In the genomic region with DNA sequence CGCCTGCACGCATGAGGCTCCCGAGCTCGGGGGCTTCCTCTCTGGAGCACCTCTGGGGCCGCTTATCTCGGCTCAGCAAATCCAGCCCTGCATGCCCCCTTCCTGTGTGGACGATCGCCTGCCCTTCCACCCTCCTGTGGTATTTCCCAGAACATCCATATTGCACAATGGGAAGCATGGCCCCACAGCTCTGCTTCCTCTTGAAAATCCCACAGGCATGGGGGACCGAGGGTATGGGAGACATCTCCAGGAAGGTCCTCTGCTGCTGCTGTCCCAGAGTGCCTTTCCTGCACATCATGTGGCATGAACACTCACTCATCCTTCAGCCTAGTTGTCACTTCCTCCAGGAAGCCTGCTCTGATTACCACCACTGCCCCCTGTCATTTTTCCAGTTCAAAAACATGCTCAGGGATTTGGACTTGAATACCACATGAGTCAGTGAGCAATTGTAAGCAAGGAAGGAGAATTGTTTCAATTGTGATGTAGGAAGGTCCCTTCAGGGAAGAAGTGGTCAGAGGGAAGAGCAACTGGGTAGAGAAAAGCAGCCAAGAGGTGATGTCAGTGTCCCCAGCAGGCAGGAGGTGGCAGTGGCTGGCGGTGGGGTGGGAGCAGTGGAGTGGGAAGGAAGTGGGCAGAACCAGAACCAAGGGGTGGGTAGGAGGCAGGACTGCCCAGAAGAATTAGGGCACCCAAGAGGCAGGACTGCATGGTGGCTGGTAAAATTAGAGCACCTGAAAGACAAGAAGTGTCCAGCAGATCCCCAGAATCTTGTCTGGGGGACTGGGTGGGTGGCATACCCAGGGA, we compare ENCODE assay signal across 13 cellular contexts.
DNase-seq lines count a peak whose midpoint lies in the region; ATAC-seq and TF ChIP-seq lines count a peak whose summit lies in the region.
"Had no signal": no experiment of that assay in that cellular context is flagged by ENCODE, and none has a peak within 500 bp of the region (broad histone marks: within the 10 kb centered on the region; RNA-seq: fewer than 3 reads in every experiment).

No MANE protein-coding gene starts in this region.

- H3K27ac Mint-ChIP-seq in CD8-positive, alpha-beta T cell, result no peak overlapping the region
- H3K27ac Mint-ChIP-seq: activated CD4-positive, alpha-beta T cell treated with anti-CD3 and anti-CD28 coated beads, Interleukin-2, amount 10 ng/mL, durations not matched to agents 24 days and 14 days had no signal

- no peak for ATAC-seq in GM19463 (IDR thresholded peaks at IDR 0.05; ENCODE audit: unreplicated experiment)
- no peak for ATAC-seq in CD8-positive, alpha-beta T cell

- intact Hi-C loops in CD8-positive, alpha-beta T cell (cut with DNase I, micrococcal nuclease), result no loop called here

- CTCF ChIA-PET in CD8-positive, alpha-beta T cell (lab: Charles Lee), result no interaction called here

- peaks cover 15% of the 10 kb centered on the region for H3K4me1 ChIP-seq in mesodermal cell (ENCODE audit: control insufficient read depth, insufficient read depth, low read length, poor library complexity, severe bottlenecking)
- H3K4me1 ChIP-seq in CD8-positive, alpha-beta T cell (ENCODE audit: insufficient read depth, low read length), result no peaks in the 10 kb centered on the region

- 86 to 92% methylated on average over 8 to 10 of the region's 10 CpGs for WGBS in mesodermal cell (ENCODE audit: insufficient coverage in 2 of 2), 2 experiments

- no peak for TF ChIP-seq CTCF in CD8-positive, alpha-beta T cell (IDR thresholded peaks at IDR 0.05)

- POLR2A ChIA-PET in CD8-positive, alpha-beta T cell (lab: Charles Lee), result interaction anchor here (1.0 kb wide), 1 partner anchor 12 kb away, joined by 3 read pairs; no protein-coding TSS in a partner anchor

- no peaks in the 10 kb centered on the region for H3K9me3 Mint-ChIP-seq in CD8-positive, alpha-beta T cell
- H3K9me3 Mint-ChIP-seq: activated CD4-positive, alpha-beta T cell treated with anti-CD3 and anti-CD28 coated beads, Interleukin-2, amount 10 ng/mL, durations not matched to agents 24 days and 14 days had no signal

- no peak overlapping the region for H3K4me3 ChIP-seq in mesodermal cell (ENCODE audit: extremely low read depth, insufficient read depth, low read length, poor library complexity, severe bottlenecking)
- no peak overlapping the region for H3K4me3 ChIP-seq in H7 (ENCODE audit: insufficient read depth, low read depth, low read length)
- H3K4me3 ChIP-seq in CD8-positive, alpha-beta T cell (ENCODE audit: low read depth, low read length), result no peak overlapping the region

- H3K4me3 Mint-ChIP-seq in CD8-positive, alpha-beta T cell, result no peak overlapping the region
- H3K4me3 Mint-ChIP-seq: activated CD4-positive, alpha-beta T cell treated with anti-CD3 and anti-CD28 coated beads, Interleukin-2, amount 10 ng/mL, durations not matched to agents 24 days and 14 days had no signal

- H3K27me3 ChIP-seq in H7 (ENCODE audit: control insufficient read depth, insufficient read depth, low read length), result no peaks in the 10 kb centered on the region
- H3K27me3 ChIP-seq in CD8-positive, alpha-beta T cell (ENCODE audit: insufficient read depth, low read length), result no peaks in the 10 kb centered on the region

- peak overlapping the region; percentile 10 for H3K27ac ChIP-seq in mesodermal cell (ENCODE audit: low read depth, low read length, severe bottlenecking)
- no peak overlapping the region for H3K27ac ChIP-seq in CD8-positive, alpha-beta T cell (ENCODE audit: low read depth, low read length)

- H3K27me3 Mint-ChIP-seq in CD8-positive, alpha-beta T cell (ENCODE audit: low read depth), result peaks cover 3% of the 10 kb centered on the region

- H3K9me3 ChIP-seq in mesodermal cell (ENCODE audit: control insufficient read depth, low read length), result no peaks in the 10 kb centered on the region
- no peaks in the 10 kb centered on the region for H3K9me3 ChIP-seq in CD8-positive, alpha-beta T cell (ENCODE audit: low read length)

- H3K4me1 Mint-ChIP-seq in CD8-positive, alpha-beta T cell (ENCODE audit: low read depth), result peaks cover 8% of the 10 kb centered on the region

- in situ Hi-C loops in KBM-7 (cut with MboI; ENCODE audit: low pct_unique_long_range_greater_than_20kb, low sequenced_read_pairs), result no loop called here

- H3K36me3 Mint-ChIP-seq in CD8-positive, alpha-beta T cell, result no peaks in the 10 kb centered on the region

- H3K36me3 ChIP-seq in mesodermal cell (ENCODE audit: control insufficient read depth, insufficient read depth, low read length), result no peaks in the 10 kb centered on the region
- H3K36me3 ChIP-seq in H7 (replicated peaks; ENCODE audit: control insufficient read depth, insufficient read depth, low read length), result no peaks in the 10 kb centered on the region
- no peaks in the 10 kb centered on the region for H3K36me3 ChIP-seq in CD8-positive, alpha-beta T cell (ENCODE audit: insufficient read depth, low read length)

- peak; percentile 77 for DNase-seq in CMK (ENCODE audit: low read depth)
- peak; percentile 63 for DNase-seq in KBM-7
- peak; percentile 84 to 97 for DNase-seq in dermis microvascular lymphatic vessel endothelial cell (ENCODE audit: low read depth in 2 of 2)
- no peak for DNase-seq in H7
- DNase-seq in CD8-positive, alpha-beta T cell, result no peak
- DNase-seq in midbrain (lab: John Stamatoyannopoulos, UW), result no peak
- DNase-seq: activated CD4-positive, alpha-beta T cell treated with anti-CD3 and anti-CD28 coated beads, Interleukin-2, amount 10 ng/mL, durations not matched to agents 24 days and 14 days; COR-L47; head of caudate nucleus; NCI-H2081; SW 1271 had no signal

Comparison
In these comparisons a context has a peak if more than half of its experiments do, and no peak if none do; other contexts are left out.
1. DNase-seq: peak in CMK (single experiment), KBM-7 (single experiment) and dermis microvascular lymphatic vessel endothelial cell (2 of 2); none in H7 (single experiment), CD8-positive, alpha-beta T cell (0 of 7) and midbrain (single experiment).